ENCODE assay signal across 38 cellular contexts in genomic region chr10:22795546-22795945, GRCh38.
"Had no signal": no experiment of that assay in that cellular context is flagged by ENCODE, and none has a peak within 500 bp of the region (broad histone marks: within the 10 kb centered on the region; RNA-seq: fewer than 3 reads in every experiment).

No MANE protein-coding gene starts in this region.

- H3K36me3 ChIP-seq: ascending aorta, cardiac muscle cell, WERI-Rb-1 had no signal

- ATAC-seq: activated CD4-positive, alpha-beta T cell treated with anti-CD3 and anti-CD28 coated beads for 36 hours; activated CD4-positive, CD25-positive, alpha-beta regulatory T cell treated with anti-CD3 and anti-CD28 coated beads, Interleukin-2, amount 50 U/mL, for 24 hours; activated CD8-positive, alpha-beta memory T cell treated with anti-CD3 and anti-CD28 coated beads, Interleukin-2, amount 10 ng/mL, durations not matched to agents 7 days and 5 days; activated CD8-positive, alpha-beta T cell treated with anti-CD3 and anti-CD28 coated beads, Interleukin-2, amount 10 ng/mL, durations not matched to agents 7 days and 5 days; activated naive CD8-positive, alpha-beta T cell treated with anti-CD3 and anti-CD28 coated beads, Interleukin-2, amount 50 U/mL, for 24 hours; WTC11 had no signal

- H3K27ac ChIP-seq: ascending aorta, cardiac muscle cell, WERI-Rb-1 had no signal

- H3K27me3 Mint-ChIP-seq: activated CD4-positive, alpha-beta T cell treated with anti-CD3 and anti-CD28 coated beads for 36 hours; activated CD4-positive, alpha-beta T cell treated with anti-CD3 and anti-CD28 coated beads, Interleukin-2, amount 10 ng/mL, durations not matched to agents 7 days and 5 days; activated CD8-positive, alpha-beta memory T cell treated with anti-CD3 and anti-CD28 coated beads, Interleukin-2, amount 10 ng/mL, durations not matched to agents 7 days and 5 days; activated naive CD4-positive, alpha-beta T cell treated with anti-CD3 and anti-CD28 coated beads, Interleukin-2, amount 10 ng/mL, durations not matched to agents 7 days and 5 days; activated naive CD4-positive, alpha-beta T cell treated with anti-CD3 and anti-CD28 coated beads, Interleukin-2, amount 50 U/mL, for 24 hours; activated naive CD8-positive, alpha-beta T cell; activated naive CD8-positive, alpha-beta T cell treated with anti-CD3 and anti-CD28 coated beads, Interleukin-2, amount 10 ng/mL, durations not matched to agents 7 days and 5 days; activated naive CD8-positive, alpha-beta T cell treated with anti-CD3 and anti-CD28 coated beads, Interleukin-2, amount 50 U/mL, for 24 hours; activated T-cell treated with anti-CD3 and anti-CD28 coated beads, Interleukin-2, amount 50 U/mL, for 24 hours had no signal

- H3K9me3 ChIP-seq: ascending aorta had no signal

- H3K27me3 ChIP-seq: ascending aorta had no signal

- H3K27ac Mint-ChIP-seq: activated CD4-positive, alpha-beta memory T cell treated with anti-CD3 and anti-CD28 coated beads, Interleukin-2, amount 10 ng/mL, durations not matched to agents 7 days and 5 days; activated CD4-positive, alpha-beta T cell treated with anti-CD3 and anti-CD28 coated beads for 36 hours; activated CD4-positive, alpha-beta T cell treated with anti-CD3 and anti-CD28 coated beads, Interleukin-2, amount 10 ng/mL, durations not matched to agents 7 days and 5 days; activated CD8-positive, alpha-beta memory T cell treated with anti-CD3 and anti-CD28 coated beads, Interleukin-2, amount 10 ng/mL, durations not matched to agents 7 days and 5 days; activated CD8-positive, alpha-beta T cell treated with anti-CD3 and anti-CD28 coated beads, Interleukin-2, amount 10 ng/mL, durations not matched to agents 7 days and 5 days; activated naive CD4-positive, alpha-beta T cell treated with anti-CD3 and anti-CD28 coated beads, Interleukin-2, amount 10 ng/mL, durations not matched to agents 7 days and 5 days; activated naive CD4-positive, alpha-beta T cell treated with anti-CD3 and anti-CD28 coated beads, Interleukin-2, amount 50 U/mL, for 24 hours; activated naive CD8-positive, alpha-beta T cell; activated naive CD8-positive, alpha-beta T cell treated with anti-CD3 and anti-CD28 coated beads, Interleukin-2, amount 10 ng/mL, durations not matched to agents 7 days and 5 days; activated naive CD8-positive, alpha-beta T cell treated with anti-CD3 and anti-CD28 coated beads, Interleukin-2, amount 50 U/mL, for 24 hours; activated T-cell treated with anti-CD3 and anti-CD28 coated beads, Interleukin-2, amount 50 U/mL, for 24 hours; activated T-helper 2 cell treated with anti-CD3 and anti-CD28 coated beads, Interferon-gamma antibody, Interleukin-2, Interleukin-4, amounts not matched to agents 10 μg/mL and 5 μg/mL and 100 μg/mL, durations not matched to agents 14 hours and 24 hours and 36 hours; brain; T-helper 1 cell treated with Interleukin-12 subunit alpha and Interleukin-12 subunit beta and Interleukin-4 antibody, amounts not matched to agents 30 μg/mL and 1 μg/mL, for 36 hours; T-helper 2 cell treated with Interferon-gamma antibody and Interleukin-4, amounts not matched to agents 5 μg/mL and 100 μg/mL, for 36 hours; WTC11 had no signal

- H3K4me1 Mint-ChIP-seq: activated CD4-positive, alpha-beta memory T cell treated with anti-CD3 and anti-CD28 coated beads, Interleukin-2, amount 10 ng/mL, durations not matched to agents 7 days and 5 days; activated CD4-positive, alpha-beta T cell treated with anti-CD3 and anti-CD28 coated beads for 36 hours; activated CD4-positive, alpha-beta T cell treated with anti-CD3 and anti-CD28 coated beads, Interleukin-2, amount 10 ng/mL, durations not matched to agents 7 days and 5 days; activated CD8-positive, alpha-beta memory T cell treated with anti-CD3 and anti-CD28 coated beads, Interleukin-2, amount 10 ng/mL, durations not matched to agents 7 days and 5 days; activated naive CD4-positive, alpha-beta T cell treated with anti-CD3 and anti-CD28 coated beads, Interleukin-2, amount 10 ng/mL, durations not matched to agents 7 days and 5 days; activated naive CD8-positive, alpha-beta T cell treated with anti-CD3 and anti-CD28 coated beads, Interleukin-2, amount 10 ng/mL, durations not matched to agents 7 days and 5 days; activated naive CD8-positive, alpha-beta T cell treated with anti-CD3 and anti-CD28 coated beads, Interleukin-2, amount 50 U/mL, for 24 hours; brain; central memory CD8-positive, alpha-beta T cell; WTC11 had no signal

- H3K36me3 Mint-ChIP-seq: activated CD8-positive, alpha-beta memory T cell treated with anti-CD3 and anti-CD28 coated beads, Interleukin-2, amount 10 ng/mL, durations not matched to agents 7 days and 5 days; activated naive CD4-positive, alpha-beta T cell treated with anti-CD3 and anti-CD28 coated beads, Interleukin-2, amount 10 ng/mL, durations not matched to agents 7 days and 5 days; brain; WTC11 had no signal

- H3K4me3 Mint-ChIP-seq: activated CD4-positive, alpha-beta memory T cell treated with anti-CD3 and anti-CD28 coated beads, Interleukin-2, amount 10 ng/mL, durations not matched to agents 7 days and 5 days; activated CD4-positive, alpha-beta T cell treated with anti-CD3 and anti-CD28 coated beads for 36 hours; activated CD4-positive, alpha-beta T cell treated with anti-CD3 and anti-CD28 coated beads, Interleukin-2, amount 10 ng/mL, durations not matched to agents 7 days and 5 days; activated CD8-positive, alpha-beta memory T cell treated with anti-CD3 and anti-CD28 coated beads, Interleukin-2, amount 10 ng/mL, durations not matched to agents 7 days and 5 days; activated CD8-positive, alpha-beta T cell treated with anti-CD3 and anti-CD28 coated beads, Interleukin-2, amount 10 ng/mL, durations not matched to agents 7 days and 5 days; activated naive CD4-positive, alpha-beta T cell treated with anti-CD3 and anti-CD28 coated beads, Interleukin-2, amount 10 ng/mL, durations not matched to agents 7 days and 5 days; activated naive CD4-positive, alpha-beta T cell treated with anti-CD3 and anti-CD28 coated beads, Interleukin-2, amount 50 U/mL, for 24 hours; activated naive CD8-positive, alpha-beta T cell; activated naive CD8-positive, alpha-beta T cell treated with anti-CD3 and anti-CD28 coated beads, Interleukin-2, amount 10 ng/mL, durations not matched to agents 7 days and 5 days; activated naive CD8-positive, alpha-beta T cell treated with anti-CD3 and anti-CD28 coated beads, Interleukin-2, amount 50 U/mL, for 24 hours; activated T-cell treated with anti-CD3 and anti-CD28 coated beads, Interleukin-2, amount 50 U/mL, for 24 hours; brain; central memory CD8-positive, alpha-beta T cell; T-helper 1 cell treated with Interleukin-12 subunit alpha and Interleukin-12 subunit beta and Interleukin-4 antibody, amounts not matched to agents 30 μg/mL and 1 μg/mL, for 36 hours; T-helper 2 cell treated with Interferon-gamma antibody and Interleukin-4, amounts not matched to agents 5 μg/mL and 100 μg/mL, for 36 hours; WTC11 had no signal

- H3K4me1 ChIP-seq: ascending aorta had no signal

- H3K9me3 Mint-ChIP-seq: activated CD4-positive, alpha-beta memory T cell treated with anti-CD3 and anti-CD28 coated beads, Interleukin-2, amount 10 ng/mL, durations not matched to agents 7 days and 5 days; activated CD4-positive, alpha-beta T cell treated with anti-CD3 and anti-CD28 coated beads, Interleukin-2, amount 10 ng/mL, durations not matched to agents 7 days and 5 days; activated naive CD4-positive, alpha-beta T cell treated with anti-CD3 and anti-CD28 coated beads, Interleukin-2, amount 10 ng/mL, durations not matched to agents 7 days and 5 days; activated naive CD4-positive, alpha-beta T cell treated with anti-CD3 and anti-CD28 coated beads, Interleukin-2, amount 50 U/mL, for 24 hours; central memory CD8-positive, alpha-beta T cell; T-helper 2 cell treated with Interferon-gamma antibody and Interleukin-4, amounts not matched to agents 5 μg/mL and 100 μg/mL, for 36 hours; WTC11 had no signal

- H3K4me3 ChIP-seq: ascending aorta, cardiac muscle cell had no signal

- DNase-seq: activated CD4-positive, alpha-beta memory T cell treated with anti-CD3 and anti-CD28 coated beads, Interleukin-2, amount 10 ng/mL, durations not matched to agents 7 days and 5 days; activated CD4-positive, alpha-beta T cell treated with anti-CD3 and anti-CD28 coated beads for 1 hour; activated CD4-positive, alpha-beta T cell treated with anti-CD3 and anti-CD28 coated beads for 36 hours; activated CD4-positive, alpha-beta T cell treated with anti-CD3 and anti-CD28 coated beads for 48 hours; activated CD4-positive, alpha-beta T cell treated with anti-CD3 and anti-CD28 coated beads, Interleukin-2, amount 10 ng/mL, durations not matched to agents 7 days and 5 days; activated CD4-positive, alpha-beta T cell treated with anti-CD3 and anti-CD28 coated beads, Interleukin-2, amount 50 U/mL, for 48 hours; activated CD4-positive, CD25-positive, alpha-beta regulatory T cell; activated CD8-positive, alpha-beta memory T cell treated with anti-CD3 and anti-CD28 coated beads for 24 hours; activated CD8-positive, alpha-beta memory T cell treated with anti-CD3 and anti-CD28 coated beads, Interleukin-2, amount 10 ng/mL, durations not matched to agents 7 days and 5 days; activated CD8-positive, alpha-beta memory T cell treated with anti-CD3 and anti-CD28 coated beads, Interleukin-2, amount 50 U/mL, for 48 hours; activated CD8-positive, alpha-beta T cell treated with anti-CD3 and anti-CD28 coated beads, Interleukin-2, amount 10 ng/mL, durations not matched to agents 7 days and 5 days; activated effector memory CD4-positive, alpha-beta T cell treated with Interleukin-2 at 50 U/mL for 16 hours; activated gamma-delta T cell; activated naive CD4-positive, alpha-beta T cell treated with anti-CD3 and anti-CD28 coated beads, Interleukin-2, amount 10 ng/mL, durations not matched to agents 7 days and 5 days; activated naive CD4-positive, alpha-beta T cell treated with Interleukin-2 at 50 U/mL for 16 hours; activated naive CD8-positive, alpha-beta T cell treated with anti-CD3 and anti-CD28 coated beads, Interleukin-2, amount 10 ng/mL, durations not matched to agents 7 days and 5 days; activated naive CD8-positive, alpha-beta T cell treated with anti-CD3 and anti-CD28 coated beads, Interleukin-2, amount 50 U/mL, for 24 hours; activated T-cell treated with anti-CD3 and anti-CD28 coated beads, Interleukin-2, amount 50 U/mL, for 24 hours; activated T-cell treated with anti-CD3 and anti-CD28 coated beads, Interleukin-2, amount 50 U/mL, for 48 hours; amygdala; anterior cingulate cortex; caudate nucleus; cerebellar nuclear complex; T-helper 1 cell; T-helper 2 cell; T-helper 9 cell; WERI-Rb-1 had no signal
